In genomic region chr7:130732980-130733865, GRCh38 we compare ENCODE assay signal across 8 cellular contexts. TPM values are rescaled to one million over a fixed set of nuclear protein-coding genes. Genes with fewer than 3 reads are reported as not detected.
DNase-seq lines count a peak whose midpoint lies in the region; ATAC-seq, FAIRE-seq and TF ChIP-seq lines count a peak whose summit lies in the region.

No MANE protein-coding gene starts in this region.

- DNase-seq in D721Med (ENCODE audit: insufficient read length, low spot score): peak; percentile 33
- DNase-seq in activated CD4-positive, CD25-positive, alpha-beta regulatory T cell treated with anti-CD3 and anti-CD28 coated beads, Interleukin-2, amount 50 U/mL, for 72 hours: peak; percentile 30
- DNase-seq in esophagus squamous epithelium (lab: John Stamatoyannopoulos, UW): no peak
- DNase-seq in osteocyte (ENCODE audit: extremely low spot score, unreplicated experiment): no peak
- no peak for DNase-seq in CD1c-positive myeloid dendritic cell (ENCODE audit: extremely low spot score)
- no peak for DNase-seq in midbrain (lab: John Stamatoyannopoulos, UW)

- H3K4me3 ChIP-seq in HUES64 (ENCODE audit: low read length) (peak overlapping the region; percentile 56), esophagus squamous epithelium (peak overlapping the region; percentile 45 to 70 (median 50))

- 4% methylated on average over 90 of the region's 90 CpGs for WGBS in HUES64
- WGBS in esophagus squamous epithelium, 2 donors: 27% methylated on average over 25 of the region's 90 CpGs; no CpG with 5 or more reads in 1 of the 2 donors

- peak overlapping the region; percentile 66 for H3K4me3 Mint-ChIP-seq in osteocyte (ENCODE audit: unreplicated experiment)

- peaks cover 36% of the 10 kb centered on the region for H3K9me3 Mint-ChIP-seq in osteocyte (ENCODE audit: unreplicated experiment)

- intact Hi-C loops in esophagus squamous epithelium (cut with DNase I): no loop called here

- H3K27ac ChIP-seq in HUES64 (ENCODE audit: low read depth, low read length): no peak overlapping the region
- no peak overlapping the region for H3K27ac ChIP-seq in esophagus squamous epithelium

- FAIRE-seq in D721Med (lab: Jason Lieb, UNC): no peak

- H3K27me3 ChIP-seq in HUES64 (ENCODE audit: insufficient read depth, low read length) (peaks cover 95% of the 10 kb centered on the region), esophagus squamous epithelium (peaks cover 0 to 100% (median 39%) of the 10 kb centered on the region in 4 donors)

- no peak overlapping the region for H3K27ac Mint-ChIP-seq in osteocyte (ENCODE audit: unreplicated experiment)

- H3K4me1 ChIP-seq in HUES64 (ENCODE audit: insufficient read depth, low read length) (0 out of 2 replicates have a peak, but pooled peaks cover 8% of the 10 kb centered on the region), esophagus squamous epithelium (peaks cover 3 to 15% (median 5%) of the 10 kb centered on the region in 3 donors)

- peak; percentile 8 for TF ChIP-seq CTCF in D721Med (IDR thresholded peaks at IDR 0.05; ENCODE audit: insufficient read depth, missing control alignments)
- TF ChIP-seq CTCF in esophagus squamous epithelium (IDR thresholded peaks at IDR 0.05): no peak
- peak; percentile 16 for TF ChIP-seq CTCF in osteocyte (IDR thresholded peaks at IDR 0.05)

- ATAC-seq in GM19351 (IDR thresholded peaks at IDR 0.05; ENCODE audit: unreplicated experiment): no peak

- peaks cover 77% of the 10 kb centered on the region for H3K27me3 Mint-ChIP-seq in osteocyte (ENCODE audit: unreplicated experiment)

- H3K9me3 ChIP-seq in HUES64 (ENCODE audit: insufficient read depth, low read depth, low read length) (peaks cover 9% of the 10 kb centered on the region; the same call in 1 of the 2 replicates), esophagus squamous epithelium (peaks cover 8 to 36% (median 15%) of the 10 kb centered on the region in 3 donors)

- H3K36me3 Mint-ChIP-seq in osteocyte (ENCODE audit: unreplicated experiment): peaks cover 18% of the 10 kb centered on the region

- H3K36me3 ChIP-seq in HUES64 (ENCODE audit: insufficient read depth, low read length) (no peaks in the 10 kb centered on the region), esophagus squamous epithelium (no peaks in the 10 kb centered on the region)

- TF ChIP-seq POLR2A in esophagus squamous epithelium (IDR thresholded peaks at IDR 0.05): no peak

- peaks cover 8% of the 10 kb centered on the region for H3K4me1 Mint-ChIP-seq in osteocyte (ENCODE audit: unreplicated experiment)

- no peak overlapping the region; the same call in 1 of the 2 replicates for H3K9ac ChIP-seq in HUES64 (ENCODE audit: low read depth, low read length)

RNA-seq across cellular contexts. Expression of gene KLF14, which starts 0.8 kb away (rescaled TPM):
- not detected for polyA plus RNA-seq in HUES64 (2013, experiment 1 of 2)
- polyA plus RNA-seq in HUES64 (2013, experiment 2 of 2): not detected
- total RNA-seq in esophagus squamous epithelium (under 1 TPM in 2 of 4 donors, not detected in 2; under 0.01 to 0.13 TPM), osteocyte (not detected in 2 replicates)

RNA-seq across cellular contexts. Expression of gene TSGA13, which starts 46.9 kb away (rescaled TPM):
- polyA plus RNA-seq in HUES64 (2013, experiment 1 of 2): not detected
- not detected for polyA plus RNA-seq in HUES64 (2013, experiment 2 of 2)
- not detected for total RNA-seq in esophagus squamous epithelium
- not detected in 2 replicates for total RNA-seq in osteocyte

Comparison
In these comparisons a context has a peak if more than half of its experiments do, and no peak if none do; other contexts are left out.
1. DNase-seq: peak in D721Med (single experiment) and activated CD4-positive, CD25-positive, alpha-beta regulatory T cell treated with anti-CD3 and anti-CD28 coated beads, Interleukin-2, amount 50 U/mL, for 72 hours (single experiment); none in esophagus squamous epithelium (single experiment), osteocyte (single experiment), CD1c-positive myeloid dendritic cell (single experiment) and midbrain (single experiment).
2. CTCF ChIP-seq: peak in D721Med (single experiment) and osteocyte (single experiment); none in esophagus squamous epithelium (0 of 6).